In genomic region chr3:38597502-38598060, GRCh38 we compare ENCODE assay signal across 1 cellular context.
TF ChIP-seq lines count a peak whose summit lies in the region.

No MANE protein-coding gene starts in this region.

TF ChIP-seq in K562, 482 proteins besides CTCF, POLR2A, EP300 and RAD21 (continued from another document):
- TF ChIP-seq, protein P1, sequence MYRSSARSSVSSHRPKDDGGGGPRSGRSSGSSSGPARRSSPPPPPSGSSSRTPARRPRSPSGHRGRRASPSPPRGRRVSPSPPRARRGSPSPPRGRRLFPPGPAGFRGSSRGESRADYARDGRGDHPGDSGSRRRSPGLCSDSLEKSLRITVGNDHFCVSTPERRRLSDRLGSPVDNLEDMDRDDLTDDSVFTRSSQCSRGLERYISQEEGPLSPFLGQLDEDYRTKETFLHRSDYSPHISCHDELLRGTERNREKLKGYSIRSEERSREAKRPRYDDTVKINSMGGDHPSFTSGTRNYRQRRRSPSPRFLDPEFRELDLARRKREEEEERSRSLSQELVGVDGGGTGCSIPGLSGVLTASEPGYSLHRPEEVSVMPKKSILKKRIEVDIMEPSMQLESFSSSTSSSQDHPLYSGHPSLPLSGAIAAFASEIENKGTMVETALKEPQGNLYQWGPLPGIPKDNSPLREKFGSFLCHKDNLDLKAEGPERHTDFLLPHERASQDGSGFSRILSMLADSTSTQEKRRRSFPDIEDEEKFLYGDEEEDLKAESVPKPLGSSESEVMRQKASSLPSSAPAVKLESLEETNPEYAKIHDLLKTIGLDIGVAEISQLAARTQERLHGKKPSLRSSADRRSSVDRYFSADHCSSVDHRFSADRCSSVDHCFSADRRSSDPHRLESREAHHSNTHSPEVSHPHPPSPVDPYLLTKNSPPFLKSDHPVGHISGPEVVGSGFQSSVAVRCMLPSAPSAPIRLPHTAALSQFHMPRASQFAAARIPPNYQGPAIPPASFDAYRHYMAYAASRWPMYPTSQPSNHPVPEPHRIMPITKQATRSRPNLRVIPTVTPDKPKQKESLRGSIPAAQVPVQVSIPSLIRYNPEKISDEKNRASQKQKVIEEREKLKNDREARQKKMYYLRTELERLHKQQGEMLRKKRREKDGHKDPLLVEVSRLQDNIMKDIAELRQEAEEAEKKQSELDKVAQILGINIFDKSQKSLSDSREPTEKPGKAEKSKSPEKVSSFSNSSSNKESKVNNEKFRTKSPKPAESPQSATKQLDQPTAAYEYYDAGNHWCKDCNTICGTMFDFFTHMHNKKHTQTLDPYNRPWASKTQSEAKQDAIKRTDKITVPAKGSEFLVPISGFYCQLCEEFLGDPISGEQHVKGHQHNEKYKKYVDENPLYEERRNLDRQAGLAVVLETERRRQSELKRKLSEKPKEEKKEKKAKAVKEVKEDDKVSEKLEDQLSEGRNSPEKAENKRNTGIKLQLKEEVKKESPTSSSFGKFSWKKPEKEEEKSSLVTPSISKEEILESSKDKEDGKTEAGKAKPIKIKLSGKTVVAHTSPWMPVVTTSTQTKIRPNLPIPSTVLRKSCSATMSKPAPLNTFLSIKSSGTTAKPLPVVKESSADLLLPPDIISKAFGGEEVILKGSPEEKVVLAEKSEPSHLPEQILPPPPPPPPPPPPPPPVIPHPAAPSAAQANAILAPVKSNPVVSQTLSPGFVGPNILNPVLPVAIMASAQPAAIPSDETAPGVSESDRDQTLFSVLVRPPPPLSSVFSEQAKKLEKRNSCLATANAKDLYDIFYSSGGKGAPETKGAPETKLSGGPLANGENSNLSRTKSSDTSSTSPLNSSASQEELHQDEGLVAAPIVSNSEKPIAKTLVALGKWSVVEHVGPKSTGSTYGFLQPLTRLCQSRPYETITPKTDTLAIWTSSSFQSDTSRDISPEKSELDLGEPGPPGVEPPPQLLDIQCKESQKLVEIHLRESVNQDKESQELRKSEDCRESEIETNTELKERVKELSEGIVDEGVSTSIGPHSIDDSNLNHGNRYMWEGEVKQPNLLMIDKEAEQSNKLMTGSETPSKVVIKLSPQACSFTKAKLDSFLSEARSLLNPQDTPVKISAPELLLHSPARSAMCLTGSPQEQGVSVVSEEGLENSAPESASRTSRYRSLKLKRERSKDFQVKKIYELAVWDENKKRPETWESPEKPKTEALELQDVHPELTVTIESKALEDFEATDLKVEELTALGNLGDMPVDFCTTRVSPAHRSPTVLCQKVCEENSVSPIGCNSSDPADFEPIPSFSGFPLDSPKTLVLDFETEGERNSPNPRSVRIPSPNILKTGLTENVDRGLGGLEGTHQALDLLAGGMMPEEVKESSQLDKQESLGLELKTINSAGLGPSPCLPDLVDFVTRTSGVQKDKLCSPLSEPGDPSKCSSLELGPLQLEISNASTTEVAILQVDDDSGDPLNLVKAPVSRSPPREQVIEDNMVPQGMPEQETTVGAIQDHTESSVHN (IDR thresholded peaks at IDR 0.05; ENCODE audit: borderline replicate concordance in 1 of 2, low read depth in 1 of 2): no peak
- TF ChIP-seq MAZ (CRISPR knock-in tag; conservative IDR thresholded peaks at IDR 0.05 in 1 of 2, IDR thresholded peaks at IDR 0.05 in 1 of 2) (no peak), FOXM1 (IDR thresholded peaks at IDR 0.05; ENCODE audit: low read depth) (no peak), FOXM1 (CRISPR knock-in tag; IDR thresholded peaks at IDR 0.05; ENCODE audit: low read depth) (no peak), ETV1 (tag; conservative IDR thresholded peaks at IDR 0.05; ENCODE audit: low read depth) (no peak)
- TF ChIP-seq, protein P2, sequence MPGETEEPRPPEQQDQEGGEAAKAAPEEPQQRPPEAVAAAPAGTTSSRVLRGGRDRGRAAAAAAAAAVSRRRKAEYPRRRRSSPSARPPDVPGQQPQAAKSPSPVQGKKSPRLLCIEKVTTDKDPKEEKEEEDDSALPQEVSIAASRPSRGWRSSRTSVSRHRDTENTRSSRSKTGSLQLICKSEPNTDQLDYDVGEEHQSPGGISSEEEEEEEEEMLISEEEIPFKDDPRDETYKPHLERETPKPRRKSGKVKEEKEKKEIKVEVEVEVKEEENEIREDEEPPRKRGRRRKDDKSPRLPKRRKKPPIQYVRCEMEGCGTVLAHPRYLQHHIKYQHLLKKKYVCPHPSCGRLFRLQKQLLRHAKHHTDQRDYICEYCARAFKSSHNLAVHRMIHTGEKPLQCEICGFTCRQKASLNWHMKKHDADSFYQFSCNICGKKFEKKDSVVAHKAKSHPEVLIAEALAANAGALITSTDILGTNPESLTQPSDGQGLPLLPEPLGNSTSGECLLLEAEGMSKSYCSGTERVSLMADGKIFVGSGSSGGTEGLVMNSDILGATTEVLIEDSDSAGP (CRISPR knock-in tag; IDR thresholded peaks at IDR 0.05): no peak
